Comparison of ENCODE assay signal across 17 cellular contexts in genomic region chr6:139699335-139699734, GRCh38.
DNase-seq lines count a peak whose midpoint lies in the region; ATAC-seq, FAIRE-seq and TF ChIP-seq lines count a peak whose summit lies in the region.
"Had no signal": no experiment of that assay in that cellular context is flagged by ENCODE, and none has a peak within 500 bp of the region (broad histone marks: within the 10 kb centered on the region; RNA-seq: fewer than 3 reads in every experiment).

No MANE protein-coding gene starts in this region.

- H3K4me1 Mint-ChIP-seq in MCF 10A (ENCODE audit: insufficient read depth, unreplicated experiment): peaks cover 19% of the 10 kb centered on the region
- H3K4me1 Mint-ChIP-seq: neural crest cell had no signal

- peak; percentile 49 for FAIRE-seq in K562 (lab: Jason Lieb, UNC)
- FAIRE-seq in HepG2 (lab: Jason Lieb, UNC): no peak
- FAIRE-seq: GM12892, H1 had no signal

- H3K27me3 Mint-ChIP-seq in MCF 10A (ENCODE audit: insufficient read depth, unreplicated experiment): no peaks in the 10 kb centered on the region
- H3K27me3 Mint-ChIP-seq: activated CD4-positive, alpha-beta memory T cell treated with anti-CD3 and anti-CD28 coated beads for 36 hours had no signal

- ATAC-seq in K562 (no peak), HepG2 (no peak)

- H3K4me1 ChIP-seq in breast epithelium (no peaks in the 10 kb centered on the region), K562 (replicated peaks in 1 of 2; ENCODE audit: control insufficient read depth in 2 of 2, insufficient read depth in 2 of 2, low read length in 2 of 2) (no peaks in the 10 kb centered on the region), HepG2 (ENCODE audit: insufficient read depth, low read length) (no peaks in the 10 kb centered on the region), transverse colon (peaks cover 0 to 35% (median 11%) of the 10 kb centered on the region in 4 donors), SJCRH30 (no peaks in the 10 kb centered on the region)

- H3K9me3 Mint-ChIP-seq in MCF 10A (ENCODE audit: unreplicated experiment): no peaks in the 10 kb centered on the region
- H3K9me3 Mint-ChIP-seq: activated CD4-positive, alpha-beta memory T cell treated with anti-CD3 and anti-CD28 coated beads for 36 hours; T-helper 2 cell treated with Interferon-gamma antibody and Interleukin-4, amounts not matched to agents 5 μg/mL and 100 μg/mL, for 36 hours had no signal

- intact Hi-C loops in MCF 10A (cut with micrococcal nuclease): loop anchor here (2.0 kb wide), 1 partner anchor 323 kb away; no protein-coding TSS in a partner anchor
- intact Hi-C loops in breast epithelium (cut with DNase I; ENCODE audit: low total_unique reads): no loop called here
- intact Hi-C loops in K562 (cut with micrococcal nuclease): no loop called here
- intact Hi-C loops in HepG2 (cut with micrococcal nuclease; ENCODE audit: unreplicated experiment): no loop called here
- intact Hi-C loops in transverse colon (cut with DNase I; ENCODE audit: low total_unique reads): no loop called here

- H3K27ac Mint-ChIP-seq in MCF 10A (ENCODE audit: low read depth, unreplicated experiment): peak overlapping the region; percentile 81
- H3K27ac Mint-ChIP-seq: activated CD4-positive, alpha-beta memory T cell treated with anti-CD3 and anti-CD28 coated beads for 36 hours; T-helper 2 cell treated with Interferon-gamma antibody and Interleukin-4, amounts not matched to agents 5 μg/mL and 100 μg/mL, for 36 hours had no signal

- no peaks in the 10 kb centered on the region for H3K9me1 ChIP-seq in K562 (ENCODE audit: control insufficient read depth, insufficient read depth, low read length)

- H3K9ac ChIP-seq in K562 (ENCODE audit: insufficient read depth in 1 of 2, low read depth in 2 of 2, low read length in 2 of 2): no peak overlapping the region
- H3K9ac ChIP-seq in HepG2 (ENCODE audit: insufficient read depth, low read depth, low read length): no peak overlapping the region

- TF ChIP-seq RAD21 in K562 (CRISPR knock-in tag; conservative IDR thresholded peaks at IDR 0.05 in 1 of 2, IDR thresholded peaks at IDR 0.05 in 1 of 2) (no peak), HepG2 (CRISPR knock-in tag; IDR thresholded peaks at IDR 0.05) (no peak)

- TF ChIP-seq CTCF in MCF 10A (IDR thresholded peaks at IDR 0.05; ENCODE audit: unreplicated experiment) (no peak), breast epithelium (IDR thresholded peaks at IDR 0.05) (no peak), K562 (IDR thresholded peaks at IDR 0.05 in 2 of 3, conservative IDR thresholded peaks at IDR 0.05 in 1 of 3; ENCODE audit: insufficient read depth in 2 of 3, low read depth in 1 of 3, low read length in 3 of 3) (no peak), HepG2 (CRISPR knock-in tag; IDR thresholded peaks at IDR 0.05) (no peak), transverse colon (IDR thresholded peaks at IDR 0.05) (no peak)

- H3K4me3 ChIP-seq in breast epithelium (no peak overlapping the region), K562 (no peak overlapping the region), HepG2 (replicated peaks in 1 of 3; ENCODE audit: insufficient read depth in 1 of 3, low read depth in 2 of 3, low read length in 3 of 3) (no peak overlapping the region), transverse colon (no peak overlapping the region), SJCRH30 (no peak overlapping the region)
- H3K4me3 ChIP-seq: tibial artery had no signal

- POLR2A ChIA-PET in MCF 10A (lab: Yijun Ruan, JAX): interaction anchor here (0.7 to 2.6 kb wide), 12 partner anchors 8 to 408 kb away, joined by 3 to 36 read pairs (median 5); partner anchors contain the start of gene CITED2
- POLR2A ChIA-PET in K562 (lab: Yijun Ruan, JAX): interaction anchor here (0.7 to 1.2 kb wide), 3 partner anchors 18 to 327 kb away, joined by 3 to 5 read pairs (median 3); no protein-coding TSS in a partner anchor
- POLR2A ChIA-PET in HepG2 (lab: Yijun Ruan, JAX): no interaction called here

- no peaks in the 10 kb centered on the region for H3K36me3 Mint-ChIP-seq in MCF 10A (ENCODE audit: insufficient read depth, unreplicated experiment)
- H3K36me3 Mint-ChIP-seq: activated CD4-positive, alpha-beta memory T cell treated with anti-CD3 and anti-CD28 coated beads for 36 hours had no signal

- TF ChIP-seq POLR2A in breast epithelium (IDR thresholded peaks at IDR 0.05): no peak
- no peak for TF ChIP-seq POLR2A in K562 (conservative IDR thresholded peaks at IDR 0.05)
- no peak for TF ChIP-seq POLR2A in HepG2 (IDR thresholded peaks at IDR 0.05; ENCODE audit: insufficient read depth in 1 of 2, low read depth in 2 of 2, low read length in 2 of 2)
- TF ChIP-seq POLR2A in transverse colon (IDR thresholded peaks at IDR 0.05): no peak

- no peaks in the 10 kb centered on the region for H3K79me2 ChIP-seq in K562 (ENCODE audit: control insufficient read depth, insufficient read depth, low read length)
- H3K79me2 ChIP-seq in HepG2 (ENCODE audit: insufficient read depth, low read length): no peaks in the 10 kb centered on the region

- H3K36me3 ChIP-seq in breast epithelium (no peaks in the 10 kb centered on the region), K562 (ENCODE audit: control insufficient read depth, insufficient read depth, low read length) (no peaks in the 10 kb centered on the region), HepG2 (replicated peaks in 1 of 2; ENCODE audit: control insufficient read depth in 1 of 2, insufficient read depth in 2 of 2, low read length in 2 of 2) (no peaks in the 10 kb centered on the region), transverse colon (no peaks in the 10 kb centered on the region), SJCRH30 (no peaks in the 10 kb centered on the region)
- H3K36me3 ChIP-seq: tibial artery had no signal

- H2AFZ ChIP-seq in K562 (ENCODE audit: low read depth, low read length) (no peak overlapping the region), HepG2 (ENCODE audit: low read length) (no peak overlapping the region)

- no peaks in the 10 kb centered on the region for H3K9me3 ChIP-seq in breast epithelium
- H3K9me3 ChIP-seq in K562 (replicated peaks; ENCODE audit: control insufficient read depth, insufficient read depth, low read depth, low read length): no peaks in the 10 kb centered on the region
- no peaks in the 10 kb centered on the region for H3K9me3 ChIP-seq in HepG2 (ENCODE audit: low read length)
- no peaks in the 10 kb centered on the region for H3K9me3 ChIP-seq in transverse colon
- no peaks in the 10 kb centered on the region for H3K9me3 ChIP-seq in SJCRH30 (replicated peaks)
- H3K9me3 ChIP-seq: tibial artery had no signal

- H3K27ac ChIP-seq in breast epithelium (no peak overlapping the region), K562 (ENCODE audit: extremely low read depth, low read depth, low read length) (no peak overlapping the region), HepG2 (ENCODE audit: extremely low read length, insufficient read depth, low read length) (no peak overlapping the region), transverse colon (peak overlapping the region; percentile 51 to 73 (median 57)), SJCRH30 (no peak overlapping the region)

- in situ Hi-C loops in K562 (cut with MboI): no loop called here
- in situ Hi-C loops in HepG2 (cut with HindIII; ENCODE audit: extremely low pct_ligation_motif_present, low pct_unique_long_range_greater_than_20kb): no loop called here
- in situ Hi-C loops in transverse colon (cut with MboI; ENCODE audit: low pct_ligation_motif_present in 1 of 4, low pct_unique_long_range_greater_than_20kb in 1 of 4, low sequenced_read_pairs in 3 of 4): no loop called here

- WGBS in K562 (ENCODE audit: insufficient coverage, low coverage, missing lambda C conversion rate): 10% methylated on average over 1 of the region's 1 CpG
- WGBS in HepG2 (ENCODE audit: low lambda C conversion rate): 5% methylated on average over 1 of the region's 1 CpG
- 73 to 77% methylated on average over 1 of the region's 1 CpG for WGBS in transverse colon (ENCODE audit: low coverage in 1 of 2), 2 donors

- peak; percentile 80 for DNase-seq in MCF 10A (ENCODE audit: unreplicated experiment)
- DNase-seq in breast epithelium (ENCODE audit: low spot score in 2 of 2): no peak
- DNase-seq in K562 (ENCODE audit: extremely low read depth in 1 of 4, low spot score in 3 of 4): no peak
- DNase-seq in HepG2 (ENCODE audit: low spot score): no peak
- DNase-seq in transverse colon: no peak
- no peak for DNase-seq in ecto neural progenitor cell (ENCODE audit: low spot score)
- no peak for DNase-seq in DMS79 treated with DMSO at 0.1 percent for 48 hours (lab: John Stamatoyannopoulos, UW)
- no peak for DNase-seq in SJCRH30
- DNase-seq: activated CD4-positive, alpha-beta memory T cell treated with anti-CD3 and anti-CD28 coated beads for 36 hours; activated naive CD4-positive, alpha-beta T cell treated with Interleukin-2 at 50 U/mL for 16 hours; islet precursor cell; stimulated activated CD4-positive, alpha-beta T cell treated with anti-CD3 and anti-CD28 coated beads, Interleukin-12 subunit alpha, Interleukin-12 subunit beta, amount 100 ng/mL, for 4 hours had no signal

- CTCF ChIA-PET in MCF 10A (lab: Yijun Ruan, JAX): interaction anchor here (0.6 to 0.7 kb wide), 4 partner anchors 62 to 321 kb away, joined by 3 to 4 read pairs (median 3); no protein-coding TSS in a partner anchor
- CTCF ChIA-PET in K562 (lab: Yijun Ruan, JAX; ENCODE audit: low intra/inter-chr PET ratio): no interaction called here
- CTCF ChIA-PET in HepG2 (lab: Yijun Ruan, JAX; ENCODE audit: low intra/inter-chr PET ratio, low total read pairs): no interaction called here

- no peaks in the 10 kb centered on the region for H3K27me3 ChIP-seq in breast epithelium
- H3K27me3 ChIP-seq in K562 (ENCODE audit: control insufficient read depth in 2 of 2, insufficient read depth in 2 of 2, low read length in 2 of 2): no peaks in the 10 kb centered on the region
- H3K27me3 ChIP-seq in HepG2 (ENCODE audit: control insufficient read depth in 1 of 2, insufficient read depth in 2 of 2, low read length in 2 of 2): no peaks in the 10 kb centered on the region
- no peaks in the 10 kb centered on the region for H3K27me3 ChIP-seq in transverse colon
- no peaks in the 10 kb centered on the region for H3K27me3 ChIP-seq in SJCRH30
- H3K27me3 ChIP-seq: tibial artery had no signal

- H3K4me3 Mint-ChIP-seq in MCF 10A (ENCODE audit: unreplicated experiment): peak overlapping the region; percentile 19
- H3K4me3 Mint-ChIP-seq: activated CD4-positive, alpha-beta memory T cell treated with anti-CD3 and anti-CD28 coated beads for 36 hours; neural crest cell; T-helper 2 cell treated with Interferon-gamma antibody and Interleukin-4, amounts not matched to agents 5 μg/mL and 100 μg/mL, for 36 hours had no signal

- BruUV-seq in MCF 10A (replicated peaks; lab: Mats Ljungman, UMichigan) (no TSS peak), K562 (replicated peaks; lab: Mats Ljungman, UMichigan) (no TSS peak), HepG2 (replicated peaks; lab: Mats Ljungman, UMichigan) (no TSS peak)

- no peaks in the 10 kb centered on the region for H4K20me1 ChIP-seq in K562 (replicated peaks; ENCODE audit: control insufficient read depth, insufficient read depth, low read length)
- no peaks in the 10 kb centered on the region for H4K20me1 ChIP-seq in HepG2 (ENCODE audit: insufficient read depth, low read length)

- H3K4me2 ChIP-seq in K562 (ENCODE audit: insufficient read depth, low read length) (no peak overlapping the region), HepG2 (ENCODE audit: low read depth, low read length) (no peak overlapping the region)

- TF ChIP-seq EP300 in K562 (IDR thresholded peaks at IDR 0.05; ENCODE audit: low read length) (no peak), HepG2 (IDR thresholded peaks at IDR 0.05; ENCODE audit: low read depth in 2 of 2, low read length in 2 of 2) (no peak), HepG2 (CRISPR knock-in tag; IDR thresholded peaks at IDR 0.05; ENCODE audit: borderline replicate concordance) (no peak), transverse colon (IDR thresholded peaks at IDR 0.05; ENCODE audit: low read depth) (no peak)

Comparison
In these comparisons a context has a peak if more than half of its experiments do, and no peak if none do; other contexts are left out.
1. H3K27ac ChIP-seq: peak in transverse colon (4 of 4); none in breast epithelium (0 of 2), K562 (single experiment), HepG2 (single experiment) and SJCRH30 (single experiment).